In genomic region chr1:46667782-46668760, GRCh38 we compare ENCODE assay signal across 8 cellular contexts. TPM values are rescaled to one million over a fixed set of nuclear protein-coding genes. Genes with fewer than 3 reads are reported as not detected.
DNase-seq lines count a peak whose midpoint lies in the region; ATAC-seq and TF ChIP-seq lines count a peak whose summit lies in the region.

Gene ATPAF1 (minus strand): TSS chr1:46668364. CDS start chr1:46668322, 42 bp downstream.

- peaks cover 20% of the 10 kb centered on the region for H3K4me1 ChIP-seq in OCI-LY1 (ENCODE audit: insufficient read depth, low read length, severe bottlenecking)

- peak within 1 kb of the TSS; percentile 94 for H2AFZ ChIP-seq in OCI-LY1 (ENCODE audit: low read length)

- no peaks in the 10 kb centered on the region; the same call in 1 of the 2 replicates for H3K79me2 ChIP-seq in OCI-LY1 (ENCODE audit: insufficient read depth, low read length)

- TF ChIP-seq CTCF in CD14-positive monocyte (IDR thresholded peaks at IDR 0.05) (no peak), OCI-LY1 (IDR thresholded peaks at IDR 0.05; ENCODE audit: low read length) (no peak)

- DNase-seq in CD14-positive monocyte (ENCODE audit: low spot score) (peak; percentile 73), activated T-cell treated with anti-CD3 and anti-CD28 coated beads for 24 hours (ENCODE audit: low read depth) (peak; percentile 50), erythroblast (lab: John Stamatoyannopoulos, UW) (peak; percentile 85 to 91), mucosa of gallbladder (ENCODE audit: low spot score) (peak; percentile 50)
- peak; percentile 67 for DNase-seq in stimulated activated CD8-positive, alpha-beta memory T cell treated with anti-CD3 and anti-CD28 coated beads, Interleukin-4, amount 100 ng/mL, for 48 hours

- peak within 1 kb of the TSS; percentile 82 for H3K4me3 ChIP-seq in OCI-LY1 (ENCODE audit: low read depth, low read length, poor library complexity, severe bottlenecking)

- ATAC-seq in GM19372 (IDR thresholded peaks at IDR 0.05; ENCODE audit: low read depth, unreplicated experiment) (peak; percentile 82), HG03521 (IDR thresholded peaks at IDR 0.05; ENCODE audit: unreplicated experiment) (peak; percentile 81)

- H3K9me3 ChIP-seq in OCI-LY1 (ENCODE audit: low read length), result no peaks in the 10 kb centered on the region

- peak within 1 kb of the TSS in 2 of 7 donors; percentile 19 to 67 for H3K27ac Mint-ChIP-seq in CD14-positive monocyte

- H3K27ac ChIP-seq in OCI-LY1 (ENCODE audit: low read depth, low read length, poor library complexity, severe bottlenecking), result peak within 1 kb of the TSS; percentile 46

- peaks cover 22% of the 10 kb centered on the region for H3K36me3 ChIP-seq in OCI-LY1 (ENCODE audit: insufficient read depth, low read length)

- intact Hi-C loops in CD14-positive monocyte (cut with micrococcal nuclease), result no loop called here

- peaks cover 0 to 2% (median 0%) of the 10 kb centered on the region in 7 donors for H3K9me3 Mint-ChIP-seq in CD14-positive monocyte

- H3K4me2 ChIP-seq in OCI-LY1 (ENCODE audit: low read length), result peak within 1 kb of the TSS; percentile 80

- H3K36me3 Mint-ChIP-seq in CD14-positive monocyte, result peaks cover 22 to 31% of the 10 kb centered on the region in 2 donors

- H3K27me3 ChIP-seq in OCI-LY1 (ENCODE audit: insufficient read depth, low read length), result no peaks in the 10 kb centered on the region

- H4K20me1 ChIP-seq in OCI-LY1 (ENCODE audit: insufficient read depth, low read length), result no peaks in the 10 kb centered on the region

- peak within 1 kb of the TSS in 1 of 2 donors; percentile 83 for H3K4me3 Mint-ChIP-seq in CD14-positive monocyte

- H3K9ac ChIP-seq in OCI-LY1 (ENCODE audit: low read length), result peak within 1 kb of the TSS; percentile 75

- H3K9me2 ChIP-seq in OCI-LY1 (ENCODE audit: low read depth, low read length), result no peaks in the 10 kb centered on the region

- H3F3A ChIP-seq in OCI-LY1 (ENCODE audit: insufficient read depth, low read length), result 0 out of 2 replicates have a peak, but pooled peaks cover 4% of the 10 kb centered on the region

- TF ChIP-seq POLR2A in erythroblast (IDR thresholded peaks at IDR 0.05; ENCODE audit: low read length), result peak; percentile 72

- no peaks in the 10 kb centered on the region for H3K27me3 Mint-ChIP-seq in CD14-positive monocyte (ENCODE audit: low read depth in 3 of 3)

- peaks cover 13% of the 10 kb centered on the region for H3K4me1 Mint-ChIP-seq in CD14-positive monocyte

RNA-seq across cellular contexts. Expression of gene ATPAF1, which starts in this region (rescaled TPM):
- polyA plus RNA-seq in CD14-positive monocyte, result 10 to 100 TPM; 33.4 to 45.4 TPM
- 60.5 TPM for total RNA-seq in mucosa of gallbladder

Comparison
In these comparisons a context has a peak if more than half of its experiments do, and no peak if none do; other contexts are left out.
1. Peak in every context shown above with its lines: DNase-seq, ATAC-seq, H3K4me3 ChIP-seq and H3K27ac ChIP-seq.